In genomic region chr3:36362973-36363372, GRCh38 we compare ENCODE assay signal across 14 cellular contexts. TPM values are rescaled to one million over a fixed set of nuclear protein-coding genes. Genes with fewer than 3 reads are reported as not detected.
DNase-seq lines count a peak whose midpoint lies in the region; ATAC-seq and TF ChIP-seq lines count a peak whose summit lies in the region.
"Had no signal": no experiment of that assay in that cellular context is flagged by ENCODE, and none has a peak within 500 bp of the region (broad histone marks: within the 10 kb centered on the region; RNA-seq: fewer than 3 reads in every experiment).

No MANE protein-coding gene starts in this region.

- intact Hi-C loops in adrenal gland (cut with DNase I), result no loop called here
- intact Hi-C loops in activated T-helper 1 cell treated with anti-CD3 and anti-CD28 coated beads, Interleukin-12 subunit alpha, Interleukin-12 subunit beta, Interleukin-2, Interleukin-4 antibody, amounts not matched to agents 30 ng/mL and 10 ng/mL and 1 ng/mL, durations not matched to agents 14 hours and 24 hours and 36 hours (cut with micrococcal nuclease), result no loop called here
- intact Hi-C loops in CD8-positive, alpha-beta T cell (cut with DNase I, micrococcal nuclease), result no loop called here

- no peaks in the 10 kb centered on the region for H3K36me3 Mint-ChIP-seq in activated T-helper 1 cell treated with anti-CD3 and anti-CD28 coated beads, Interleukin-12 subunit alpha, Interleukin-12 subunit beta, Interleukin-2, Interleukin-4 antibody, amounts not matched to agents 30 ng/mL and 10 ng/mL and 1 ng/mL, durations not matched to agents 14 hours and 24 hours and 36 hours (ENCODE audit: low read depth)
- no peaks in the 10 kb centered on the region for H3K36me3 Mint-ChIP-seq in CD8-positive, alpha-beta T cell

- no peak for TF ChIP-seq CTCF in adrenal gland (IDR thresholded peaks at IDR 0.05)
- no peak for TF ChIP-seq CTCF in CD8-positive, alpha-beta T cell (IDR thresholded peaks at IDR 0.05)

- WGBS in adrenal gland, 4 donors, result 27 to 43% (median 32%) methylated on average over 2 of the region's 2 CpGs

- H3K4me1 ChIP-seq in adrenal gland (replicated peaks in 1 of 2), result peaks cover 0 to 13% of the 10 kb centered on the region in 2 donors
- H3K4me1 ChIP-seq in CD8-positive, alpha-beta T cell (ENCODE audit: insufficient read depth, low read length), result no peaks in the 10 kb centered on the region

- DNase-seq in AG08395 (ENCODE audit: low spot score) (peak; percentile 80), HT1080 (ENCODE audit: low read depth) (peak; percentile 88), adrenal gland (peak; percentile 41 to 81 (median 71)), iPS-NIHi11 (ENCODE audit: low spot score) (peak; percentile 36), NCI-H1436 treated with DMSO at 0.1 percent for 48 hours (lab: John Stamatoyannopoulos, UW) (no peak)
- no peak for DNase-seq in activated T-helper 1 cell treated with anti-CD3 and anti-CD28 coated beads, Interleukin-12 subunit alpha, Interleukin-12 subunit beta, Interleukin-2, Interleukin-4 antibody, amounts not matched to agents 30 ng/mL and 10 ng/mL and 1 ng/mL, durations not matched to agents 14 hours and 24 hours and 36 hours (ENCODE audit: low spot score)
- DNase-seq in CD8-positive, alpha-beta T cell, result no peak
- DNase-seq: activated T-cell treated with anti-CD3 and anti-CD28 coated beads, Interleukin-2, amount 50 U/mL, for 72 hours; BE2C; MM.1S; NCI-H82; ovary had no signal

- no peaks in the 10 kb centered on the region for H3K9me3 ChIP-seq in adrenal gland (replicated peaks in 1 of 3)
- H3K9me3 ChIP-seq in CD8-positive, alpha-beta T cell (ENCODE audit: low read length), result no peaks in the 10 kb centered on the region
- H3K9me3 ChIP-seq: BE2C, ovary had no signal

- no peak for TF ChIP-seq POLR2A in adrenal gland (IDR thresholded peaks at IDR 0.05)

- no peaks in the 10 kb centered on the region for H3K4me1 Mint-ChIP-seq in activated T-helper 1 cell treated with anti-CD3 and anti-CD28 coated beads, Interleukin-12 subunit alpha, Interleukin-12 subunit beta, Interleukin-2, Interleukin-4 antibody, amounts not matched to agents 30 ng/mL and 10 ng/mL and 1 ng/mL, durations not matched to agents 14 hours and 24 hours and 36 hours (ENCODE audit: low read depth)
- H3K4me1 Mint-ChIP-seq in CD8-positive, alpha-beta T cell (ENCODE audit: low read depth), result no peaks in the 10 kb centered on the region

- no peaks in the 10 kb centered on the region for H3K9me3 Mint-ChIP-seq in activated T-helper 1 cell treated with anti-CD3 and anti-CD28 coated beads, Interleukin-12 subunit alpha, Interleukin-12 subunit beta, Interleukin-2, Interleukin-4 antibody, amounts not matched to agents 30 ng/mL and 10 ng/mL and 1 ng/mL, durations not matched to agents 14 hours and 24 hours and 36 hours
- H3K9me3 Mint-ChIP-seq in CD8-positive, alpha-beta T cell, result no peaks in the 10 kb centered on the region
- H3K9me3 Mint-ChIP-seq: activated T-cell treated with anti-CD3 and anti-CD28 coated beads, Interleukin-2, amount 50 U/mL, for 72 hours had no signal

- no peaks in the 10 kb centered on the region for H3K27me3 ChIP-seq in adrenal gland
- H3K27me3 ChIP-seq in CD8-positive, alpha-beta T cell (ENCODE audit: insufficient read depth, low read length), result no peaks in the 10 kb centered on the region
- H3K27me3 ChIP-seq: BE2C, ovary had no signal

- CTCF ChIA-PET in CD8-positive, alpha-beta T cell (lab: Charles Lee), result no interaction called here

- no peaks in the 10 kb centered on the region for H3K27me3 Mint-ChIP-seq in activated T-helper 1 cell treated with anti-CD3 and anti-CD28 coated beads, Interleukin-12 subunit alpha, Interleukin-12 subunit beta, Interleukin-2, Interleukin-4 antibody, amounts not matched to agents 30 ng/mL and 10 ng/mL and 1 ng/mL, durations not matched to agents 14 hours and 24 hours and 36 hours (ENCODE audit: insufficient read depth)
- H3K27me3 Mint-ChIP-seq in CD8-positive, alpha-beta T cell (ENCODE audit: low read depth), result no peaks in the 10 kb centered on the region

- H3K36me3 ChIP-seq in adrenal gland (replicated peaks in 1 of 2), result no peaks in the 10 kb centered on the region
- no peaks in the 10 kb centered on the region for H3K36me3 ChIP-seq in CD8-positive, alpha-beta T cell (ENCODE audit: insufficient read depth, low read length)
- H3K36me3 ChIP-seq: BE2C, ovary had no signal

- H3K4me3 ChIP-seq in adrenal gland, result no peak overlapping the region
- H3K4me3 ChIP-seq in CD8-positive, alpha-beta T cell (ENCODE audit: low read depth, low read length), result no peak overlapping the region
- H3K4me3 ChIP-seq: GM12878, ovary had no signal

- ATAC-seq in HG03354 (IDR thresholded peaks at IDR 0.05; ENCODE audit: poor library complexity, severe bottlenecking, unreplicated experiment), result no peak
- ATAC-seq in CD8-positive, alpha-beta T cell, result no peak
- ATAC-seq: activated T-cell treated with anti-CD3 and anti-CD28 coated beads, Interleukin-2, amount 50 U/mL, for 72 hours; GM12878 had no signal

- H3K27ac Mint-ChIP-seq in activated T-helper 1 cell treated with anti-CD3 and anti-CD28 coated beads, Interleukin-12 subunit alpha, Interleukin-12 subunit beta, Interleukin-2, Interleukin-4 antibody, amounts not matched to agents 30 ng/mL and 10 ng/mL and 1 ng/mL, durations not matched to agents 14 hours and 24 hours and 36 hours, result no peak overlapping the region
- H3K27ac Mint-ChIP-seq in CD8-positive, alpha-beta T cell, result no peak overlapping the region
- H3K27ac Mint-ChIP-seq: activated T-cell treated with anti-CD3 and anti-CD28 coated beads, Interleukin-2, amount 50 U/mL, for 72 hours had no signal

- peak overlapping the region in 3 of 5 donors; percentile 59 to 84 (median 70) for H3K27ac ChIP-seq in adrenal gland
- H3K27ac ChIP-seq in CD8-positive, alpha-beta T cell (ENCODE audit: low read depth, low read length), result no peak overlapping the region
- H3K27ac ChIP-seq: ovary had no signal

- POLR2A ChIA-PET in CD8-positive, alpha-beta T cell (lab: Charles Lee), result no interaction called here

- H3K4me3 Mint-ChIP-seq in activated T-helper 1 cell treated with anti-CD3 and anti-CD28 coated beads, Interleukin-12 subunit alpha, Interleukin-12 subunit beta, Interleukin-2, Interleukin-4 antibody, amounts not matched to agents 30 ng/mL and 10 ng/mL and 1 ng/mL, durations not matched to agents 14 hours and 24 hours and 36 hours, result no peak overlapping the region
- H3K4me3 Mint-ChIP-seq in CD8-positive, alpha-beta T cell, result no peak overlapping the region
- H3K4me3 Mint-ChIP-seq: activated T-cell treated with anti-CD3 and anti-CD28 coated beads, Interleukin-2, amount 50 U/mL, for 72 hours had no signal

RNA-seq across cellular contexts. Expression of gene STAC, which starts 17.3 kb away (rescaled TPM):
- total RNA-seq in HT1080 (2014; rRNA removed; shearing (Covaris generic)), result 23.3 and 28.3 TPM in 2 replicates
- 12.6 and 13.8 TPM in 2 replicates for polyA plus RNA-seq in HT1080 (2015; cell fraction: cytosol; rRNA removed)
- polyA plus RNA-seq in HT1080 (2015; cell fraction: nucleus; rRNA removed), result 7.4 and 14.3 TPM in 2 replicates
- 10 to 100 TPM in 1 of 8 donors, 1 to 10 TPM in 7; 2.2 to 12.0 (median 3.0) TPM for total RNA-seq in adrenal gland
- polyA plus RNA-seq in adrenal gland, result 1 to 10 TPM; 1.3 to 5.3 (median 3.3) TPM
- total RNA-seq in activated T-helper 1 cell treated with anti-CD3 and anti-CD28 coated beads, Interleukin-12 subunit alpha, Interleukin-12 subunit beta, Interleukin-2, Interleukin-4 antibody, amounts not matched to agents 30 ng/mL and 10 ng/mL and 1 ng/mL, durations not matched to agents 14 hours and 24 hours and 36 hours, result not detected in 2 replicates
- not detected for total RNA-seq in CD8-positive, alpha-beta T cell
- total RNA-seq: activated T-cell treated with anti-CD3 and anti-CD28 coated beads, Interleukin-2, amount 50 U/mL, for 72 hours; GM12878 had no signal

Comparison
In these comparisons a context has a peak if more than half of its experiments do, and no peak if none do; other contexts are left out.
1. DNase-seq: peak in AG08395 (single experiment), HT1080 (single experiment), adrenal gland (7 of 7) and iPS-NIHi11 (single experiment); none in activated T-helper 1 cell treated with anti-CD3 and anti-CD28 coated beads, Interleukin-12 subunit alpha, Interleukin-12 subunit beta, Interleukin-2, Interleukin-4 antibody, amounts not matched to agents 30 ng/mL and 10 ng/mL and 1 ng/mL, durations not matched to agents 14 hours and 24 hours and 36 hours (single experiment), CD8-positive, alpha-beta T cell (0 of 7) and NCI-H1436 treated with DMSO at 0.1 percent for 48 hours (single experiment).